In genomic region chr12:100201604-100202423, GRCh38 we compare ENCODE assay signal across 8 cellular contexts.
DNase-seq lines count a peak whose midpoint lies in the region; ATAC-seq and TF ChIP-seq lines count a peak whose summit lies in the region.

No MANE protein-coding gene starts in this region.

- H3K4me3 ChIP-seq in HAP-1 (peak overlapping the region; percentile 59), SK-N-MC (peak overlapping the region; percentile 95), fibroblast of mammary gland (ENCODE audit: control insufficient read depth, low read depth, low read length) (peak overlapping the region; percentile 63), skeletal muscle cell (ENCODE audit: low read depth, low read length) (peak overlapping the region; percentile 77)

- no peak overlapping the region for H3K27ac ChIP-seq in SK-N-MC

- in situ Hi-C loops in HAP-1 (cut with MboI; ENCODE audit: low sequenced_read_pairs) = no loop called here

- peaks cover 8% of the 10 kb centered on the region for H3K4me1 ChIP-seq in HAP-1

- ATAC-seq in GM21825 (IDR thresholded peaks at IDR 0.05; ENCODE audit: unreplicated experiment) = no peak

- no peaks in the 10 kb centered on the region for H3K27me3 ChIP-seq in HAP-1 (ENCODE audit: low read depth)

- H3K9ac ChIP-seq in SK-N-MC (ENCODE audit: insufficient read length) = peak overlapping the region; percentile 93

- H3K9me3 ChIP-seq in HAP-1 = no peaks in the 10 kb centered on the region
- H3K9me3 ChIP-seq in SK-N-MC (ENCODE audit: low read depth, low read length) = no peaks in the 10 kb centered on the region

- peak in 1 of 2 experiments; percentile 12 for DNase-seq in HAP-1 (ENCODE audit: low spot score in 2 of 2)
- no peak for DNase-seq in SK-N-MC (ENCODE audit: low read depth, low spot score)
- DNase-seq in fibroblast of mammary gland (ENCODE audit: low read depth) = no peak
- DNase-seq in skeletal muscle cell (ENCODE audit: low read depth) = no peak
- no peak for DNase-seq in LoVo (ENCODE audit: low spot score)
- DNase-seq in GDM1 (lab: John Stamatoyannopoulos, UW) = no peak
- no peak for DNase-seq in hypothalamus (lab: John Stamatoyannopoulos, UW)

- H3K36me3 ChIP-seq in HAP-1 (replicated peaks) (peaks cover 4% of the 10 kb centered on the region; the same call in 1 of the 2 replicates), SK-N-MC (ENCODE audit: insufficient read depth, low read length) (peaks cover 7% of the 10 kb centered on the region)

- TF ChIP-seq CTCF in fibroblast of mammary gland (conservative IDR thresholded peaks at IDR 0.05; ENCODE audit: control insufficient read depth, insufficient read depth, low read depth, low read length) = no peak
